Comparison of ENCODE assay signal across 8 cellular contexts in the genomic region with DNA sequence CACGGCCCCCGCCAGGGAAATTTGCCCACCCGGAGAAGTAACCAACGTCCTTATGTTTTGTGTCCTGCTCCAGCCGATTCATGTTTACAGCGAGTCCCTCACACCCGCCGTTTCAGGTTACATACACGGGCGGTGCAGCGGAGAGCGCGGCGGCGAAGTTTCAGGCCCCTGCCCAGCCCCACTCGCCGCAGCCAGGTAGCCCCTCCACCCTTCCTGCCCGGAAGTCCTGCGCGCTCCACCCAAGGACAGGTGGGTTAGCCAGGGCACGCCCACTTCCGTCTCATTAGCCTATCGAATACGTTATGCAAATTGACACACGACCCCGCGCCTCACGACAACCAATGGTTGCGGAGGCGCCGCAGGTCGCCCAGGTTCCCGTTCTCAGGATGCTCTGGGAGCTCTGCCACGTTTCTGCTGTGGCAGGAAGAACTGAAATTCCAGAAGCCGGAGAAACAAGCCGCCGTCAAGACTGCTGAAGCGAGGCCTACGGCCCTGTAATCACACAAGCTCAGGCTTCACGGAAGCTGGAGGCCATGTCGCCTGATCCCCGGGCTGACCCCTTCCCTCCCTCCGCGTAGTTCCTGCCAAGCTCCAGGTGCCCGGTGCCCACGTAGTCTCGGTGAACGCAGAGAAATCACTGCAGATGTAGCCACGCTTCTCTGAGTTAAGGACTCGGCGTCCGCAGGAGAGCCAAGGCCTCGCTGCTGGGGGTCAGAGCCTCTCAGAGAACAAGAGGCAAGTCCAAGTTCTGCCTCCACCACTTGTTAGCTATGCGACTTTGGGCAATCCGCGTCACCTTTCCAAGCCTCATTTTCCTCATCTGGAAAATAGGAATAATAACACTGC. TPM values are rescaled to one million over a fixed set of nuclear protein-coding genes. Genes with fewer than 3 reads are reported as not detected.
DNase-seq lines count a peak whose midpoint lies in the region; ATAC-seq, FAIRE-seq and TF ChIP-seq lines count a peak whose summit lies in the region.

No MANE protein-coding gene starts in this region.

- no peaks in the 10 kb centered on the region for H3K9me3 Mint-ChIP-seq in CD4-positive, CD25-positive, alpha-beta regulatory T cell
- no peaks in the 10 kb centered on the region for H3K9me3 Mint-ChIP-seq in WTC11

- H2AFZ ChIP-seq in Karpas-422 (ENCODE audit: low read length) = no peak overlapping the region

- H3K9me2 ChIP-seq in Karpas-422 (replicated peaks; ENCODE audit: insufficient read depth, low read length) = no peaks in the 10 kb centered on the region

- POLR2A ChIA-PET in WTC11 (lab: Charles Lee) = interaction anchor here (0.6 to 2.7 kb wide), 27 partner anchors 10 to 112 kb away, joined by 3 to 32 read pairs (median 5); a partner anchor contains a TSS

- H4K20me1 ChIP-seq in Karpas-422 (ENCODE audit: insufficient read depth, low read depth, low read length) = no peaks in the 10 kb centered on the region

- no peaks in the 10 kb centered on the region for H3K36me3 Mint-ChIP-seq in CD4-positive, CD25-positive, alpha-beta regulatory T cell
- H3K36me3 Mint-ChIP-seq in WTC11 = no peaks in the 10 kb centered on the region

- peak overlapping the region; percentile 4 to 94 (median 92) for H3K27ac Mint-ChIP-seq in CD4-positive, CD25-positive, alpha-beta regulatory T cell
- peak overlapping the region; percentile 97 for H3K27ac Mint-ChIP-seq in WTC11

- no peaks in the 10 kb centered on the region for H3K27me3 ChIP-seq in CD4-positive, CD25-positive, alpha-beta regulatory T cell (ENCODE audit: control insufficient read depth, insufficient read depth, low read length)
- H3K27me3 ChIP-seq in Karpas-422 (ENCODE audit: low read length) = no peaks in the 10 kb centered on the region

- no peaks in the 10 kb centered on the region for H3K27me3 Mint-ChIP-seq in CD4-positive, CD25-positive, alpha-beta regulatory T cell
- no peaks in the 10 kb centered on the region for H3K27me3 Mint-ChIP-seq in WTC11 (ENCODE audit: low read depth)

- H3K79me2 ChIP-seq in Karpas-422 (ENCODE audit: low read length) = no peaks in the 10 kb centered on the region

- TF ChIP-seq EP300 in Ishikawa (IDR thresholded peaks at IDR 0.05; ENCODE audit: borderline replicate concordance) = peak; percentile 56; the same call in 1 of the 2 replicates

- ATAC-seq in CD4-positive, CD25-positive, alpha-beta regulatory T cell (ENCODE audit: low read depth in 2 of 2) = peak; percentile 74 to 77
- ATAC-seq in WTC11 (peak; percentile 97), HG03460 (IDR thresholded peaks at IDR 0.05; ENCODE audit: unreplicated experiment) (no peak)

- CTCF ChIA-PET in WTC11 (lab: Charles Lee) = interaction anchor here (0.7 to 2.3 kb wide), 10 partner anchors 10 to 124 kb away, joined by 3 to 11 read pairs (median 5); no protein-coding TSS in a partner anchor

- peak overlapping the region; percentile 47 for H3K4me3 ChIP-seq in CD4-positive, CD25-positive, alpha-beta regulatory T cell (ENCODE audit: low read depth, low read length)
- H3K4me3 ChIP-seq in kidney (ENCODE audit: low read length in 2 of 2) (peak overlapping the region; percentile 53 to 62), Karpas-422 (ENCODE audit: low read length) (no peak overlapping the region)

- intact Hi-C loops in kidney (cut with DNase I) = no loop called here

- no peaks in the 10 kb centered on the region for H3K9me3 ChIP-seq in CD4-positive, CD25-positive, alpha-beta regulatory T cell (ENCODE audit: control insufficient read depth in 2 of 2, low read length in 2 of 2)
- H3K9me3 ChIP-seq in kidney (ENCODE audit: control insufficient read depth in 1 of 2, low read length in 2 of 2) (no peaks in the 10 kb centered on the region), Karpas-422 (ENCODE audit: low read length) (no peaks in the 10 kb centered on the region)

- peak; percentile 73 to 90 (median 73) for DNase-seq in CD4-positive, CD25-positive, alpha-beta regulatory T cell
- peak; percentile 99 for DNase-seq in WTC11 (ENCODE audit: low spot score)
- DNase-seq in caudate nucleus (lab: John Stamatoyannopoulos, UW) = peak in 51 of 61 donors; percentile 6 to 95 (median 66)
- peak; percentile 98 for DNase-seq in kidney
- peak; percentile 78 for DNase-seq in stimulated activated CD4-positive, alpha-beta T cell treated with anti-CD3 and anti-CD28 coated beads, Interleukin-15, amount 100 ng/mL, for 24 hours
- DNase-seq in Karpas-422 = no peak

- peak; percentile 25; the same call in 1 of the 2 replicates for TF ChIP-seq RAD21 in Ishikawa (IDR thresholded peaks at IDR 0.05; ENCODE audit: low read depth)

- peaks cover 46% of the 10 kb centered on the region for H3K4me1 ChIP-seq in CD4-positive, CD25-positive, alpha-beta regulatory T cell (ENCODE audit: control insufficient read depth, insufficient read depth, low read length, poor library complexity, severe bottlenecking)
- H3K4me1 ChIP-seq in kidney (ENCODE audit: control insufficient read depth in 1 of 2, insufficient read depth in 1 of 2, low read depth in 1 of 2, low read length in 2 of 2) = peaks cover 9 to 11% of the 10 kb centered on the region in 2 donors
- peaks cover 8% of the 10 kb centered on the region for H3K4me1 ChIP-seq in Karpas-422 (ENCODE audit: low read length)

- H3K4me2 ChIP-seq in Karpas-422 (ENCODE audit: low read depth, low read length, poor library complexity, severe bottlenecking) = no peak overlapping the region

- H3K4me1 Mint-ChIP-seq in CD4-positive, CD25-positive, alpha-beta regulatory T cell = peaks cover 16 to 63% (median 37%) of the 10 kb centered on the region in 4 donors
- H3K4me1 Mint-ChIP-seq in WTC11 = peaks cover 16% of the 10 kb centered on the region

- FAIRE-seq in kidney (lab: Jason Lieb, UNC) = peak; percentile 94

- TF ChIP-seq CTCF in WTC11 (IDR thresholded peaks at IDR 0.05) (no peak), kidney (IDR thresholded peaks at IDR 0.05; ENCODE audit: borderline replicate concordance, extremely low read depth, insufficient read depth) (no peak)

- peak overlapping the region; percentile 76 to 85 (median 81) for H3K4me3 Mint-ChIP-seq in CD4-positive, CD25-positive, alpha-beta regulatory T cell
- peak overlapping the region; percentile 88 for H3K4me3 Mint-ChIP-seq in WTC11

- H3K36me3 ChIP-seq in CD4-positive, CD25-positive, alpha-beta regulatory T cell (ENCODE audit: control insufficient read depth, insufficient read depth, low read length) = no peaks in the 10 kb centered on the region
- no peaks in the 10 kb centered on the region for H3K36me3 ChIP-seq in kidney (ENCODE audit: control insufficient read depth in 1 of 2, insufficient read depth in 2 of 2, low read length in 2 of 2)
- H3K36me3 ChIP-seq in Karpas-422 (ENCODE audit: insufficient read depth, low read length) = no peaks in the 10 kb centered on the region

- H3K9ac ChIP-seq in kidney (ENCODE audit: low read length in 2 of 2) (peak overlapping the region; percentile 2 to 11), Karpas-422 (ENCODE audit: low read length) (no peak overlapping the region)

- H3K27ac ChIP-seq in CD4-positive, CD25-positive, alpha-beta regulatory T cell (ENCODE audit: insufficient read depth, low read length, poor library complexity, severe bottlenecking) = peak overlapping the region; percentile 77
- H3K27ac ChIP-seq in caudate nucleus (ENCODE audit: low read depth, low read length) (peak overlapping the region; percentile 62), kidney (ENCODE audit: low read depth in 2 of 2, low read length in 2 of 2) (peak overlapping the region; percentile 93 to 94), Karpas-422 (ENCODE audit: low read length) (no peak overlapping the region)

TF ChIP-seq in Ishikawa, 13 proteins besides CTCF, POLR2A, EP300 and RAD21 (continues in another document):
- TF ChIP-seq TEAD4 (IDR thresholded peaks at IDR 0.05) (peak; percentile 71), NFIC (IDR thresholded peaks at IDR 0.05) (peak; percentile 64)
- TF ChIP-seq, protein P1, sequence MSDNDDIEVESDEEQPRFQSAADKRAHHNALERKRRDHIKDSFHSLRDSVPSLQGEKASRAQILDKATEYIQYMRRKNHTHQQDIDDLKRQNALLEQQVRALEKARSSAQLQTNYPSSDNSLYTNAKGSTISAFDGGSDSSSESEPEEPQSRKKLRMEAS (IDR thresholded peaks at IDR 0.05) = peak; percentile 74
- TF ChIP-seq, protein P2, sequence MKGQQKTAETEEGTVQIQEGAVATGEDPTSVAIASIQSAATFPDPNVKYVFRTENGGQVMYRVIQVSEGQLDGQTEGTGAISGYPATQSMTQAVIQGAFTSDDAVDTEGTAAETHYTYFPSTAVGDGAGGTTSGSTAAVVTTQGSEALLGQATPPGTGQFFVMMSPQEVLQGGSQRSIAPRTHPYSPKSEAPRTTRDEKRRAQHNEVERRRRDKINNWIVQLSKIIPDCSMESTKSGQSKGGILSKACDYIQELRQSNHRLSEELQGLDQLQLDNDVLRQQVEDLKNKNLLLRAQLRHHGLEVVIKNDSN (IDR thresholded peaks at IDR 0.05) = no peak; the same call in 1 of the 2 replicates

TF ChIP-seq in WTC11, 78 proteins besides CTCF, POLR2A, EP300 and RAD21 (continues in another document):
- TF ChIP-seq TP53 (CRISPR knock-in tag; IDR thresholded peaks at IDR 0.05) = 0 out of 2 replicates have a peak, but pooled peaks have one; percentile 52
- TF ChIP-seq RORB (CRISPR knock-in tag; IDR thresholded peaks at IDR 0.05) = no peak
- TF ChIP-seq, protein P3, sequence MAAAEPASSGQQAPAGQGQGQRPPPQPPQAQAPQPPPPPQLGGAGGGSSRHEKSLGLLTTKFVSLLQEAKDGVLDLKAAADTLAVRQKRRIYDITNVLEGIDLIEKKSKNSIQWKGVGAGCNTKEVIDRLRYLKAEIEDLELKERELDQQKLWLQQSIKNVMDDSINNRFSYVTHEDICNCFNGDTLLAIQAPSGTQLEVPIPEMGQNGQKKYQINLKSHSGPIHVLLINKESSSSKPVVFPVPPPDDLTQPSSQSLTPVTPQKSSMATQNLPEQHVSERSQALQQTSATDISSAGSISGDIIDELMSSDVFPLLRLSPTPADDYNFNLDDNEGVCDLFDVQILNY (CRISPR knock-in tag; IDR thresholded peaks at IDR 0.05) = peak; percentile 76
- TF ChIP-seq ZNF671 (CRISPR knock-in tag; IDR thresholded peaks at IDR 0.05) = no peak
- TF ChIP-seq, protein P4, sequence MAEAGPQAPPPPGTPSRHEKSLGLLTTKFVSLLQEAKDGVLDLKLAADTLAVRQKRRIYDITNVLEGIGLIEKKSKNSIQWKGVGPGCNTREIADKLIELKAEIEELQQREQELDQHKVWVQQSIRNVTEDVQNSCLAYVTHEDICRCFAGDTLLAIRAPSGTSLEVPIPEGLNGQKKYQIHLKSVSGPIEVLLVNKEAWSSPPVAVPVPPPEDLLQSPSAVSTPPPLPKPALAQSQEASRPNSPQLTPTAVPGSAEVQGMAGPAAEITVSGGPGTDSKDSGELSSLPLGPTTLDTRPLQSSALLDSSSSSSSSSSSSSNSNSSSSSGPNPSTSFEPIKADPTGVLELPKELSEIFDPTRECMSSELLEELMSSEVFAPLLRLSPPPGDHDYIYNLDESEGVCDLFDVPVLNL (CRISPR knock-in tag; IDR thresholded peaks at IDR 0.05; ENCODE audit: borderline replicate concordance, low read depth) = no peak

RNA-seq across cellular contexts. Expression of a gene that starts 22.4 kb away (rescaled TPM):
- total RNA-seq in CD4-positive, CD25-positive, alpha-beta regulatory T cell = 1,341 TPM
- polyA plus RNA-seq in CD4-positive, CD25-positive, alpha-beta regulatory T cell = 10 to 100 TPM; 80.0 to 98.9 (median 93.4) TPM
- total RNA-seq in WTC11 (2021) = 272 to 288 TPM (median 277 TPM) in 3 replicates
- 655 TPM for total RNA-seq in kidney
- polyA plus RNA-seq in kidney (ENCODE audit: insufficient read depth, low read depth, low replicate concordance) = 85.2 TPM
- total RNA-seq in Karpas-422 (2014; rRNA removed; shearing (Covaris generic); ENCODE audit: low replicate concordance) = 57.5 and 95.1 TPM in 2 replicates
